In the genomic region with DNA sequence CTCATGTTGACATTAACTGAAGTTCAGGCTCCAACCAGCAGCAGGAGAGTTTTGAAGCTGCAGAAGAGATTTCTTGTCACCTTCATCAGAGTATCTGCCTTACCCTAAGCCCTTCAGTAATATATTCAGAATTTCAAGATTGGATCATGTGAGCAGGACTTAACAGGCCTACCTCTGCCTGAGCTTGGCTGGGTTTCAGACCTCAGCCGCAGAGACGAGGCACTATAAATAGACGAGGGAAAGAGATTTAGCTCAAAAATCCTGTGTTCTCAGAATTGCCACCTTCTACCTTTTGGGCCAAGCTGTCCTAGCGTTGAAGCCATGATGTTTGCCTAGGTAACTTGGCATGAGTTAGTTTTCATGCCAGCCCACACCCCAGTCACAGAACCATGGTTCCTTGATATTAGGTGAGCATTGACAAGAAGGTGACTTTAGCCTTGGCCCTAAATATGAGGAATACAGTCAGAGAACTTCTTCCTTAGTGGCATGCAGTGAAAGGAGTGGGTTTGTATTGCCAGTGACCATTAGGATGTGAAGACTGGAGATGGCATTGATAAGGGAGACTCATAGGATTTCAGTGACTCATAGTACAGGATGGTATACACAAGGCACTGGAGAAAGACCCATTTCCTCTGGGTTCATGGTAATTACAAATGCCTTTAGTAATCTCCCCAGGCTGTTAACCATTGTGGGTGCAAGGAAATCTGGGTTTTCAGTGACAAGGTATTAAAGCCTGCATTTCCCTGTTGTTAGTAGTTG, we compare ENCODE assay signal across 9 cellular contexts.
DNase-seq lines count a peak whose midpoint lies in the region; ATAC-seq lines count a peak whose summit lies in the region.
"Had no signal": no experiment of that assay in that cellular context is flagged by ENCODE, and none has a peak within 500 bp of the region (broad histone marks: within the 10 kb centered on the region; RNA-seq: fewer than 3 reads in every experiment).

No MANE protein-coding gene starts in this region.

- H3K79me1 ChIP-seq in trophoblast cell (ENCODE audit: low read length): peaks cover 18% of the 10 kb centered on the region

- ATAC-seq in GM21390 (IDR thresholded peaks at IDR 0.05; ENCODE audit: unreplicated experiment): no peak

- H3K79me2 ChIP-seq in trophoblast cell (ENCODE audit: control insufficient read depth, insufficient read depth, low read length, poor library complexity): no peaks in the 10 kb centered on the region

- peak overlapping the region; percentile 38 for H2BK12ac ChIP-seq in trophoblast cell (ENCODE audit: low read length)

- no peaks in the 10 kb centered on the region for H3K9me3 ChIP-seq in trophoblast cell (ENCODE audit: insufficient read depth, low read depth, low read length)

- no peak overlapping the region for H3K23ac ChIP-seq in trophoblast cell (ENCODE audit: low read length)

- H3K36me3 ChIP-seq in trophoblast cell (ENCODE audit: control insufficient read depth in 1 of 2, insufficient read depth in 2 of 2, low read length in 2 of 2): peaks cover 0 to 2% of the 10 kb centered on the region in 2 experiments

- H2BK120ac ChIP-seq in trophoblast cell (ENCODE audit: insufficient read depth, low read length, poor library complexity): peak overlapping the region; percentile 7

- no peak overlapping the region for H4K12ac ChIP-seq in trophoblast cell (ENCODE audit: low read depth, low read length)

- no peaks in the 10 kb centered on the region for H3K27me3 ChIP-seq in trophoblast cell (ENCODE audit: insufficient read depth, low read length)

- H2AFZ ChIP-seq in trophoblast cell (ENCODE audit: insufficient read depth, low read length, poor library complexity): no peak overlapping the region

- peak overlapping the region; percentile 18 for H3K18ac ChIP-seq in trophoblast cell (ENCODE audit: low read length)

- peak overlapping the region; percentile 58 for H4K91ac ChIP-seq in trophoblast cell (ENCODE audit: low read depth, low read length)

- H4K8ac ChIP-seq in trophoblast cell (ENCODE audit: low read depth, low read length): no peak overlapping the region

- H3K4me2 ChIP-seq in trophoblast cell (ENCODE audit: low read length): no peak overlapping the region

- H2BK5ac ChIP-seq in trophoblast cell (ENCODE audit: low read depth, low read length, poor library complexity): peak overlapping the region; percentile 28

- no peak overlapping the region for H3K4me3 ChIP-seq in trophoblast cell (ENCODE audit: low read depth, low read length)

- peak overlapping the region; percentile 54 for H3K27ac ChIP-seq in trophoblast cell (ENCODE audit: low read depth, low read length)

- H3K14ac ChIP-seq in trophoblast cell (ENCODE audit: low read length): no peak overlapping the region

- no CpG with 5 or more reads among the region's 4 CpGs for WGBS in trophoblast cell (ENCODE audit: extremely low coverage, insufficient coverage, insufficient read length)

- H3K9ac ChIP-seq in trophoblast cell (ENCODE audit: low read length): no peak overlapping the region

- DNase-seq in EL (peak; percentile 89), NCI-H226 (peak; percentile 83), dermis blood vessel endothelial cell (peak; percentile 60), trophoblast cell (peak; percentile 45 to 86), NCI-H146 treated with DMSO at 0.1 percent for 48 hours (lab: John Stamatoyannopoulos, UW; ENCODE audit: unreplicated experiment) (no peak), NCI-H1048 (lab: John Stamatoyannopoulos, UW) (no peak)
- DNase-seq in stimulated activated CD4-positive, alpha-beta T cell treated with anti-CD3 and anti-CD28 coated beads, Interleukin-2, amount 100 ng/mL, for 48 hours: no peak
- DNase-seq: T-helper 2 cell had no signal

- no peak overlapping the region for H3K4ac ChIP-seq in trophoblast cell (ENCODE audit: low read depth, low read length)

- no peak overlapping the region for H2AK5ac ChIP-seq in trophoblast cell (ENCODE audit: low read length)

- H3K4me1 ChIP-seq in trophoblast cell (ENCODE audit: control insufficient read depth in 1 of 2, insufficient read depth in 2 of 2, low read length in 2 of 2): peaks cover 40 to 47% of the 10 kb centered on the region in 2 experiments

Comparison
In these comparisons a context has a peak if more than half of its experiments do, and no peak if none do; other contexts are left out.
1. DNase-seq: peak in EL (single experiment), NCI-H226 (single experiment), dermis blood vessel endothelial cell (single experiment) and trophoblast cell (2 of 2); none in NCI-H146 treated with DMSO at 0.1 percent for 48 hours (single experiment), stimulated activated CD4-positive, alpha-beta T cell treated with anti-CD3 and anti-CD28 coated beads, Interleukin-2, amount 100 ng/mL, for 48 hours (0 of 2) and NCI-H1048 (single experiment).